ENCODE assay signal across 24 cellular contexts in genomic region chr3:15401936-15402335, GRCh38. TPM values are rescaled to one million over a fixed set of nuclear protein-coding genes. Genes with fewer than 3 reads are reported as not detected.
DNase-seq lines count a peak whose midpoint lies in the region; ATAC-seq lines count a peak whose summit lies in the region.
"Had no signal": no experiment of that assay in that cellular context is flagged by ENCODE, and none has a peak within 500 bp of the region (broad histone marks: within the 10 kb centered on the region; RNA-seq: fewer than 3 reads in every experiment).

No MANE protein-coding gene starts in this region.

- no peaks in the 10 kb centered on the region for H3K4me1 ChIP-seq in ACC112 (ENCODE audit: control insufficient read depth, insufficient read depth, low read length, unreplicated experiment)
- H3K4me1 ChIP-seq: BLaER1, SJSA1 had no signal

- H2AFZ ChIP-seq in ACC112 (ENCODE audit: low read length, unreplicated experiment): peak overlapping the region; percentile 55

- H3K36me3 Mint-ChIP-seq in stimulated activated effector memory CD8-positive, alpha-beta T cell treated with anti-CD3 and anti-CD28 coated beads, Interleukin-12 subunit alpha, Interleukin-12 subunit beta, amount 100 ng/mL, for 72 hours: no peaks in the 10 kb centered on the region
- H3K36me3 Mint-ChIP-seq: CD4-positive, CD25-positive, alpha-beta regulatory T cell had no signal

- no peaks in the 10 kb centered on the region for H3K79me2 ChIP-seq in ACC112 (ENCODE audit: control insufficient read depth, insufficient read depth, low read length, unreplicated experiment)

- in situ Hi-C loops in SK-MEL-5 (cut with HindIII; ENCODE audit: low pct_unique_long_range_greater_than_20kb, low sequenced_read_pairs): no loop called here

- peak overlapping the region; percentile 1 for H3K27ac Mint-ChIP-seq in stimulated activated effector memory CD8-positive, alpha-beta T cell treated with anti-CD3 and anti-CD28 coated beads, Interleukin-12 subunit alpha, Interleukin-12 subunit beta, amount 100 ng/mL, for 72 hours

- H3K4me3 Mint-ChIP-seq in stimulated activated effector memory CD8-positive, alpha-beta T cell treated with anti-CD3 and anti-CD28 coated beads, Interleukin-12 subunit alpha, Interleukin-12 subunit beta, amount 100 ng/mL, for 72 hours: no peak overlapping the region
- H3K4me3 Mint-ChIP-seq: CD4-positive, CD25-positive, alpha-beta regulatory T cell had no signal

- H3K27me3 ChIP-seq in ACC112 (ENCODE audit: insufficient read depth, low read length): no peaks in the 10 kb centered on the region
- H3K27me3 ChIP-seq: BLaER1, SJSA1 had no signal

- no peak overlapping the region for H3K27ac ChIP-seq in ACC112 (ENCODE audit: low read depth, low read length)
- H3K27ac ChIP-seq: 22Rv1, BLaER1, SJSA1 had no signal

- no peaks in the 10 kb centered on the region for H3K36me3 ChIP-seq in ACC112 (ENCODE audit: insufficient read depth, low read length)
- H3K36me3 ChIP-seq: BLaER1, SJSA1 had no signal

- H3K4me1 Mint-ChIP-seq in stimulated activated effector memory CD8-positive, alpha-beta T cell treated with anti-CD3 and anti-CD28 coated beads, Interleukin-12 subunit alpha, Interleukin-12 subunit beta, amount 100 ng/mL, for 72 hours: peaks cover 31% of the 10 kb centered on the region

- peak overlapping the region; percentile 21 for H3K4me3 ChIP-seq in ACC112 (ENCODE audit: low read depth, low read length)
- H3K4me3 ChIP-seq: BLaER1, GM12878, SJSA1 had no signal

- no peaks in the 10 kb centered on the region for H3K9me3 Mint-ChIP-seq in stimulated activated effector memory CD8-positive, alpha-beta T cell treated with anti-CD3 and anti-CD28 coated beads, Interleukin-12 subunit alpha, Interleukin-12 subunit beta, amount 100 ng/mL, for 72 hours
- H3K9me3 Mint-ChIP-seq: CD4-positive, CD25-positive, alpha-beta regulatory T cell had no signal

- ATAC-seq in stimulated activated effector memory CD8-positive, alpha-beta T cell treated with anti-CD3 and anti-CD28 coated beads, Interleukin-12 subunit alpha, Interleukin-12 subunit beta, amount 100 ng/mL, for 72 hours: no peak
- ATAC-seq in GM21390 (IDR thresholded peaks at IDR 0.05; ENCODE audit: unreplicated experiment): no peak
- ATAC-seq in GM21576 (IDR thresholded peaks at IDR 0.05; ENCODE audit: unreplicated experiment): no peak
- ATAC-seq: GM12878, HepG2 had no signal

- DNase-seq in SK-MEL-5 (ENCODE audit: low read depth, low spot score) (peak; percentile 36), medulla oblongata (ENCODE audit: extremely low spot score) (peak; percentile 52), AG08395 (ENCODE audit: low spot score) (no peak), DMS 273 (lab: John Stamatoyannopoulos, UW; ENCODE audit: unreplicated experiment) (no peak)
- DNase-seq in stimulated activated effector memory CD8-positive, alpha-beta T cell treated with anti-CD3 and anti-CD28 coated beads, Interleukin-12 subunit alpha, Interleukin-12 subunit beta, amount 100 ng/mL, for 72 hours (ENCODE audit: low spot score in 2 of 2): no peak
- DNase-seq: ACHN, DMS53, KBM-7, NCI-H1105 treated with DMSO at 0.1 percent for 48 hours, NCI-H146, NCI-H2029, NCI-H446, NCI-H524 treated with DMSO at 0.1 percent for 48 hours, Right ventricle myocardium superior, RPMI8226 had no signal

RNA-seq across cellular contexts. Expression of gene METTL6, which starts 25.4 kb away (rescaled TPM):
- total RNA-seq in SK-MEL-5 (2014; rRNA removed; shearing (Covaris generic)): 29.2 and 35.3 TPM in 2 replicates
- 21.8 and 23.0 TPM in 2 replicates for polyA plus RNA-seq in SK-MEL-5 (2015; cell fraction: cytosol; rRNA removed)
- polyA plus RNA-seq in SK-MEL-5 (2015; cell fraction: nucleus; rRNA removed): 13.6 and 25.4 TPM in 2 replicates

RNA-seq across cellular contexts. Expression of gene EAF1, which starts 25.5 kb away (rescaled TPM):
- total RNA-seq in SK-MEL-5 (2014; rRNA removed; shearing (Covaris generic)): 28.6 and 30.5 TPM in 2 replicates
- 20.8 and 24.1 TPM in 2 replicates for polyA plus RNA-seq in SK-MEL-5 (2015; cell fraction: cytosol; rRNA removed)
- 16.4 and 22.7 TPM in 2 replicates for polyA plus RNA-seq in SK-MEL-5 (2015; cell fraction: nucleus; rRNA removed)

Comparison
In these comparisons a context has a peak if more than half of its experiments do, and no peak if none do; other contexts are left out.
1. DNase-seq: peak in SK-MEL-5 (single experiment) and medulla oblongata (single experiment); none in stimulated activated effector memory CD8-positive, alpha-beta T cell treated with anti-CD3 and anti-CD28 coated beads, Interleukin-12 subunit alpha, Interleukin-12 subunit beta, amount 100 ng/mL, for 72 hours (0 of 2), AG08395 (single experiment) and DMS 273 (single experiment).